In genomic region chr4:92270908-92271307, GRCh38 we compare ENCODE assay signal across 18 cellular contexts. TPM values are rescaled to one million over a fixed set of nuclear protein-coding genes. Genes with fewer than 3 reads are reported as not detected.
DNase-seq lines count a peak whose midpoint lies in the region; ATAC-seq and TF ChIP-seq lines count a peak whose summit lies in the region.
"Had no signal": no experiment of that assay in that cellular context is flagged by ENCODE, and none has a peak within 500 bp of the region (broad histone marks: within the 10 kb centered on the region; RNA-seq: fewer than 3 reads in every experiment).

No MANE protein-coding gene starts in this region.

- TF ChIP-seq CTCF in kidney epithelial cell (IDR thresholded peaks at IDR 0.05; ENCODE audit: insufficient read depth, low read length, poor library complexity, severe bottlenecking), result peak; percentile 22
- TF ChIP-seq CTCF in adrenal gland (IDR thresholded peaks at IDR 0.05), result no peak
- no peak for TF ChIP-seq CTCF in lower lobe of right lung (IDR thresholded peaks at IDR 0.05)

- peak overlapping the region; percentile 55 for H3K27ac ChIP-seq in HUES6 (ENCODE audit: low read depth, low read length)
- H3K27ac ChIP-seq in adrenal gland, result no peak overlapping the region
- no peak overlapping the region for H3K27ac ChIP-seq in lower lobe of right lung
- H3K27ac ChIP-seq: BLaER1 treated with 17β-estradiol and CSF1 and Interleukin-3, amounts not matched to agents 10 nM and 100 nM had no signal

- H3K9me3 ChIP-seq in HUES6 (ENCODE audit: control insufficient read depth, insufficient read depth, low read depth, low read length) (no peaks in the 10 kb centered on the region), adrenal gland (replicated peaks in 1 of 3) (no peaks in the 10 kb centered on the region), lower lobe of right lung (no peaks in the 10 kb centered on the region)
- H3K9me3 ChIP-seq: BLaER1 treated with 17β-estradiol and CSF1 and Interleukin-3, amounts not matched to agents 10 nM and 100 nM had no signal

- ATAC-seq in lower lobe of right lung, result no peak
- ATAC-seq: left colon, T-cell had no signal

- no peak for TF ChIP-seq POLR2A in adrenal gland (IDR thresholded peaks at IDR 0.05)

- DNase-seq in EL (peak; percentile 0), astrocyte of the hippocampus (ENCODE audit: low read depth, low spot score) (peak; percentile 5), kidney epithelial cell (ENCODE audit: low read depth) (no peak), adrenal gland (no peak), lower lobe of right lung (no peak)
- no peak for DNase-seq in activated naive CD4-positive, alpha-beta T cell (lab: John Stamatoyannopoulos, UW)
- no peak for DNase-seq in stimulated activated CD4-positive, alpha-beta T cell treated with anti-CD3 and anti-CD28 coated beads, Interleukin-1b, Interleukin-23, amount 100 ng/mL, for 48 hours
- DNase-seq: activated CD4-positive, CD25-positive, alpha-beta regulatory T cell; caudate nucleus; GDM1; left colon; naive B cell; NCI-H1105 treated with DMSO at 0.1 percent for 48 hours; retina; T-cell had no signal

- H3K27me3 ChIP-seq in HUES6 (ENCODE audit: control insufficient read depth, insufficient read depth, low read length) (no peaks in the 10 kb centered on the region), kidney epithelial cell (ENCODE audit: control insufficient read depth, insufficient read depth, low read length) (no peaks in the 10 kb centered on the region), adrenal gland (no peaks in the 10 kb centered on the region), lower lobe of right lung (ENCODE audit: low read depth) (no peaks in the 10 kb centered on the region)
- H3K27me3 ChIP-seq: BLaER1 treated with 17β-estradiol and CSF1 and Interleukin-3, amounts not matched to agents 10 nM and 100 nM had no signal

- peaks cover 87% of the 10 kb centered on the region for H3K36me3 ChIP-seq in HUES6 (ENCODE audit: control insufficient read depth, insufficient read depth, low read length)
- H3K36me3 ChIP-seq in kidney epithelial cell (ENCODE audit: control insufficient read depth, insufficient read depth, low read length), result no peaks in the 10 kb centered on the region
- no peaks in the 10 kb centered on the region for H3K36me3 ChIP-seq in adrenal gland (replicated peaks in 1 of 2)
- no peaks in the 10 kb centered on the region for H3K36me3 ChIP-seq in lower lobe of right lung
- H3K36me3 ChIP-seq: BLaER1 treated with 17β-estradiol and CSF1 and Interleukin-3, amounts not matched to agents 10 nM and 100 nM had no signal

- peaks cover 18% of the 10 kb centered on the region for H3K4me1 ChIP-seq in HUES6 (ENCODE audit: control insufficient read depth, insufficient read depth, low read length)
- H3K4me1 ChIP-seq in adrenal gland (replicated peaks in 1 of 2), result no peaks in the 10 kb centered on the region
- no peaks in the 10 kb centered on the region for H3K4me1 ChIP-seq in lower lobe of right lung
- H3K4me1 ChIP-seq: BLaER1 treated with 17β-estradiol and CSF1 and Interleukin-3, amounts not matched to agents 10 nM and 100 nM had no signal

- 76 to 90% (median 81%) methylated on average over 2 of the region's 2 CpGs for WGBS in adrenal gland, 4 donors

- peak overlapping the region; percentile 40 for H3K4me3 ChIP-seq in HUES6 (ENCODE audit: low read depth, low read length)
- H3K4me3 ChIP-seq in kidney epithelial cell (ENCODE audit: low read depth, low read length), result no peak overlapping the region
- no peak overlapping the region for H3K4me3 ChIP-seq in adrenal gland
- no peak overlapping the region for H3K4me3 ChIP-seq in lower lobe of right lung
- H3K4me3 ChIP-seq: BLaER1 treated with 17β-estradiol and CSF1 and Interleukin-3, amounts not matched to agents 10 nM and 100 nM had no signal

- H3K9ac ChIP-seq in HUES6 (ENCODE audit: low read length), result peak overlapping the region; percentile 76
- H3K9ac ChIP-seq: BLaER1 treated with 17β-estradiol and CSF1 and Interleukin-3, amounts not matched to agents 10 nM and 100 nM had no signal

- intact Hi-C loops in adrenal gland (cut with DNase I), result no loop called here
- intact Hi-C loops in lower lobe of right lung (cut with DNase I), result no loop called here

RNA-seq across cellular contexts. Expression of gene GRID2, which starts 32.9 kb away (rescaled TPM):
- not detected in 2 replicates for total RNA-seq in kidney epithelial cell
- 1 to 10 TPM in 6 of 8 donors, under 1 TPM in 2; 0.69 to 4.0 (median 2.6) TPM for total RNA-seq in adrenal gland
- 1 to 10 TPM in 2 of 3 donors, under 1 TPM in 1; 0.88 to 1.8 (median 1.2) TPM for polyA plus RNA-seq in adrenal gland
- not detected for total RNA-seq in lower lobe of right lung
- total RNA-seq: left colon, NCI-H460 had no signal

Comparison
In these comparisons a context has a peak if more than half of its experiments do, and no peak if none do; other contexts are left out.
1. DNase-seq: peak in EL (single experiment) and astrocyte of the hippocampus (single experiment); none in kidney epithelial cell (single experiment), activated naive CD4-positive, alpha-beta T cell (0 of 4), adrenal gland (0 of 7), lower lobe of right lung (single experiment) and stimulated activated CD4-positive, alpha-beta T cell treated with anti-CD3 and anti-CD28 coated beads, Interleukin-1b, Interleukin-23, amount 100 ng/mL, for 48 hours (single experiment).